Comparison of ENCODE assay signal across 28 cellular contexts in genomic region chr6:138124096-138124495, GRCh38.
"Had no signal": no experiment of that assay in that cellular context is flagged by ENCODE, and none has a peak within 500 bp of the region (broad histone marks: within the 10 kb centered on the region; RNA-seq: fewer than 3 reads in every experiment).

No MANE protein-coding gene starts in this region.

- FAIRE-seq: colon, endometrium, endothelial cell of umbilical vein, frontal cortex had no signal

- H3K4me1 ChIP-seq: colonic mucosa, esophagus muscularis mucosa, esophagus squamous epithelium, foreskin keratinocyte, gastrocnemius medialis, gastroesophageal sphincter, heart left ventricle, heart right ventricle had no signal

- H3K4me3 ChIP-seq: colonic mucosa, coronary artery, dorsolateral prefrontal cortex, esophagus muscularis mucosa, esophagus squamous epithelium, gastrocnemius medialis, gastroesophageal sphincter, heart left ventricle, heart right ventricle had no signal

- DNase-seq: colonic mucosa; cortex of kidney; dermis blood vessel endothelial cell; dorsolateral prefrontal cortex; effector CD4-positive, alpha-beta T cell; effector CD8-positive, alpha-beta T cell; effector memory CD4-positive, alpha-beta T cell; effector memory CD8-positive, alpha-beta T cell; endodermal cell; erythroblast; esophagus squamous epithelium; foreskin fibroblast; foreskin keratinocyte; foreskin melanocyte; gastrocnemius medialis; glutamatergic neuron; head of caudate nucleus; heart left ventricle; heart right ventricle had no signal

- H3K27ac ChIP-seq: colonic mucosa, coronary artery, dorsolateral prefrontal cortex, epithelial cell of prostate, esophagus muscularis mucosa, esophagus squamous epithelium, foreskin keratinocyte, gastrocnemius medialis, gastroesophageal sphincter, heart left ventricle, heart right ventricle had no signal

- H3K9me3 ChIP-seq: colonic mucosa, esophagus muscularis mucosa, esophagus squamous epithelium, gastrocnemius medialis, gastroesophageal sphincter, heart left ventricle, heart right ventricle had no signal

- H3K27me3 ChIP-seq: colonic mucosa, dorsolateral prefrontal cortex, esophagus muscularis mucosa, esophagus squamous epithelium, gastrocnemius medialis, heart right ventricle had no signal

- ATAC-seq: effector memory CD8-positive, alpha-beta T cell; esophagus mucosa; foreskin keratinocyte; gastrocnemius medialis; gastroesophageal sphincter; heart left ventricle; heart right ventricle had no signal

- H3K36me3 ChIP-seq: colonic mucosa, esophagus muscularis mucosa, esophagus squamous epithelium, gastrocnemius medialis, gastroesophageal sphincter, heart left ventricle, heart right ventricle had no signal
